Comparison of ENCODE assay signal across 15 cellular contexts in genomic region chr1:9719978-9720722, GRCh38.
DNase-seq lines count a peak whose midpoint lies in the region; ATAC-seq and TF ChIP-seq lines count a peak whose summit lies in the region.
"Had no signal": no experiment of that assay in that cellular context is flagged by ENCODE, and none has a peak within 500 bp of the region (broad histone marks: within the 10 kb centered on the region; RNA-seq: fewer than 3 reads in every experiment).

No MANE protein-coding gene starts in this region.

- peak overlapping the region; percentile 89 for H3K27ac ChIP-seq in CD4-positive, alpha-beta T cell (ENCODE audit: low read depth, low read length)
- no peak overlapping the region for H3K27ac ChIP-seq in suprapubic skin
- H3K27ac ChIP-seq: lower lobe of right lung, pancreas had no signal

- no peak overlapping the region for H3K4me3 ChIP-seq in suprapubic skin
- H3K4me3 ChIP-seq: lower lobe of right lung, pancreas, Peyer's patch had no signal

- ATAC-seq in CD4-positive, alpha-beta T cell (ENCODE audit: poor library complexity): no peak
- no peak for ATAC-seq in activated CD8-positive, alpha-beta T cell treated with anti-CD3 and anti-CD28 coated beads for 36 hours
- no peak for ATAC-seq in naive B cell (ENCODE audit: low read depth in 2 of 2)
- no peak for ATAC-seq in HG02623 (IDR thresholded peaks at IDR 0.05; ENCODE audit: unreplicated experiment)
- no peak for ATAC-seq in GM19023 (IDR thresholded peaks at IDR 0.05; ENCODE audit: unreplicated experiment)
- ATAC-seq: lower lobe of right lung, pancreas had no signal

- H3K4me1 ChIP-seq in suprapubic skin: peaks cover 23% of the 10 kb centered on the region
- H3K4me1 ChIP-seq: pancreas had no signal

- TF ChIP-seq POLR2A in suprapubic skin (IDR thresholded peaks at IDR 0.05): no peak

- no peaks in the 10 kb centered on the region for H3K9me3 ChIP-seq in CD4-positive, alpha-beta T cell (ENCODE audit: control insufficient read depth, low read length)
- H3K9me3 ChIP-seq in suprapubic skin: no peaks in the 10 kb centered on the region
- H3K9me3 ChIP-seq: pancreas, Peyer's patch had no signal

- TF ChIP-seq CTCF in CD4-positive, alpha-beta T cell (IDR thresholded peaks at IDR 0.05): no peak
- peak; percentile 23 for TF ChIP-seq CTCF in GM12873 (IDR thresholded peaks at IDR 0.05; ENCODE audit: insufficient read depth, low read depth, low read length, missing control alignments)
- TF ChIP-seq CTCF in activated CD8-positive, alpha-beta T cell treated with anti-CD3 and anti-CD28 coated beads for 36 hours (IDR thresholded peaks at IDR 0.05): peak; percentile 29
- TF ChIP-seq CTCF in suprapubic skin (IDR thresholded peaks at IDR 0.05): no peak
- TF ChIP-seq CTCF in CD14-positive monocyte (IDR thresholded peaks at IDR 0.05): no peak

- H3K4me1 Mint-ChIP-seq in CD4-positive, alpha-beta T cell (ENCODE audit: low read depth): peaks cover 63% of the 10 kb centered on the region
- peaks cover 70% of the 10 kb centered on the region for H3K4me1 Mint-ChIP-seq in activated CD8-positive, alpha-beta T cell treated with anti-CD3 and anti-CD28 coated beads for 36 hours (ENCODE audit: low read depth)
- H3K4me1 Mint-ChIP-seq in naive B cell (peaks cover 14 to 46% (median 32%) of the 10 kb centered on the region in 3 donors), CD14-positive monocyte (peaks cover 24% of the 10 kb centered on the region)

- no peaks in the 10 kb centered on the region for H3K9me3 Mint-ChIP-seq in CD4-positive, alpha-beta T cell
- peaks cover 6% of the 10 kb centered on the region for H3K9me3 Mint-ChIP-seq in activated CD8-positive, alpha-beta T cell treated with anti-CD3 and anti-CD28 coated beads for 36 hours
- H3K9me3 Mint-ChIP-seq in naive B cell (no peaks in the 10 kb centered on the region), CD14-positive monocyte (peaks cover 0 to 3% (median 0%) of the 10 kb centered on the region in 7 donors)

- intact Hi-C loops in CD4-positive, alpha-beta T cell (cut with DNase I, micrococcal nuclease): loop anchor here in 1 of 2 experiments (5.0 kb wide), 1 partner anchor 68 kb away; the partner anchor contains the start of gene PIK3CD
- intact Hi-C loops in activated CD8-positive, alpha-beta T cell treated with anti-CD3 and anti-CD28 coated beads for 36 hours (cut with micrococcal nuclease): loop anchor here (5.0 kb wide), 2 partner anchors 63 to 93 kb away; no protein-coding TSS in a partner anchor
- intact Hi-C loops in CD14-positive monocyte (cut with micrococcal nuclease): loop anchor here (5.0 to 10.0 kb wide), 3 partner anchors 68 to 147 kb away; partner anchors contain the start of gene PIK3CD (in 2 of the 2)

- POLR2A ChIA-PET in CD4-positive, alpha-beta T cell (lab: Charles Lee): interaction anchor here (0.9 to 11.0 kb wide), 7 partner anchors 8 to 92 kb away, joined by 3 to 228 read pairs (median 10); partner anchors contain the start of gene PIK3CD
- POLR2A ChIA-PET in activated CD8-positive, alpha-beta T cell treated with anti-CD3 and anti-CD28 coated beads for 36 hours (lab: Charles Lee): interaction anchor here (0.6 to 11.0 kb wide), 9 partner anchors 10 to 186 kb away, joined by 3 to 142 read pairs (median 9); no protein-coding TSS in a partner anchor

- H3K27me3 ChIP-seq in CD4-positive, alpha-beta T cell (ENCODE audit: control insufficient read depth, insufficient read depth, low read length): no peaks in the 10 kb centered on the region
- H3K27me3 ChIP-seq in suprapubic skin: no peaks in the 10 kb centered on the region
- H3K27me3 ChIP-seq: pancreas, Peyer's patch had no signal

- TF ChIP-seq EP300 in suprapubic skin (IDR thresholded peaks at IDR 0.05): no peak

- no peak for DNase-seq in CD4-positive, alpha-beta T cell
- no peak for DNase-seq in activated CD8-positive, alpha-beta T cell treated with anti-CD3 and anti-CD28 coated beads for 36 hours
- DNase-seq in naive B cell (no peak), suprapubic skin (ENCODE audit: low spot score in 2 of 2) (no peak), CD14-positive monocyte (ENCODE audit: low spot score) (no peak)
- DNase-seq: cortex of kidney, lower lobe of right lung, NCI-H1417, NCI-H446 treated with DMSO at 0.1 percent for 48 hours, Peyer's patch, T1000 had no signal

- peak overlapping the region; percentile 96 for H3K27ac Mint-ChIP-seq in CD4-positive, alpha-beta T cell
- H3K27ac Mint-ChIP-seq in activated CD8-positive, alpha-beta T cell treated with anti-CD3 and anti-CD28 coated beads for 36 hours: peak overlapping the region; percentile 77
- peak overlapping the region in 4 of 6 donors; percentile 56 to 73 (median 64) for H3K27ac Mint-ChIP-seq in naive B cell
- peak overlapping the region in 3 of 7 donors; percentile 18 to 79 (median 76) for H3K27ac Mint-ChIP-seq in CD14-positive monocyte

- WGBS in suprapubic skin: 83% methylated on average over 27 of the region's 36 CpGs

- peaks cover 46% of the 10 kb centered on the region for H3K36me3 ChIP-seq in suprapubic skin
- H3K36me3 ChIP-seq: pancreas had no signal

- H3K27me3 Mint-ChIP-seq in CD4-positive, alpha-beta T cell: no peaks in the 10 kb centered on the region
- H3K27me3 Mint-ChIP-seq in activated CD8-positive, alpha-beta T cell treated with anti-CD3 and anti-CD28 coated beads for 36 hours: no peaks in the 10 kb centered on the region
- H3K27me3 Mint-ChIP-seq in naive B cell: no peaks in the 10 kb centered on the region
- H3K27me3 Mint-ChIP-seq in CD14-positive monocyte (ENCODE audit: low read depth in 3 of 3): peaks cover 0 to 1% (median 0%) of the 10 kb centered on the region in 3 donors

- H3K4me3 Mint-ChIP-seq in CD4-positive, alpha-beta T cell: peak overlapping the region; percentile 56
- peak overlapping the region; percentile 43 for H3K4me3 Mint-ChIP-seq in activated CD8-positive, alpha-beta T cell treated with anti-CD3 and anti-CD28 coated beads for 36 hours
- peak overlapping the region in 2 of 8 donors; percentile 33 to 40 for H3K4me3 Mint-ChIP-seq in naive B cell
- H3K4me3 Mint-ChIP-seq in CD14-positive monocyte: no peak overlapping the region

- CTCF ChIA-PET in CD4-positive, alpha-beta T cell (lab: Charles Lee): interaction anchor here (0.5 to 3.9 kb wide), 6 partner anchors 19 to 104 kb away, joined by 3 to 34 read pairs (median 4); no protein-coding TSS in a partner anchor
- CTCF ChIA-PET in activated CD8-positive, alpha-beta T cell treated with anti-CD3 and anti-CD28 coated beads for 36 hours (lab: Charles Lee): interaction anchor here (0.8 to 4.4 kb wide), 16 partner anchors 9 to 141 kb away, joined by 3 to 69 read pairs (median 5); no protein-coding TSS in a partner anchor

- H3K36me3 Mint-ChIP-seq in CD4-positive, alpha-beta T cell (ENCODE audit: low read depth): peaks cover 84% of the 10 kb centered on the region
- peaks cover 90% of the 10 kb centered on the region for H3K36me3 Mint-ChIP-seq in activated CD8-positive, alpha-beta T cell treated with anti-CD3 and anti-CD28 coated beads for 36 hours (ENCODE audit: low read depth)
- peaks cover 0 to 10% of the 10 kb centered on the region in 2 donors for H3K36me3 Mint-ChIP-seq in naive B cell
- H3K36me3 Mint-ChIP-seq in CD14-positive monocyte: peaks cover 68 to 96% of the 10 kb centered on the region in 2 donors

Comparison
In these comparisons a context has a peak if more than half of its experiments do, and no peak if none do; other contexts are left out.
1. H3K4me3 Mint-ChIP-seq: peak in CD4-positive, alpha-beta T cell (single experiment) and activated CD8-positive, alpha-beta T cell treated with anti-CD3 and anti-CD28 coated beads for 36 hours (single experiment); none in CD14-positive monocyte (0 of 2).
2. CTCF ChIP-seq: peak in GM12873 (single experiment) and activated CD8-positive, alpha-beta T cell treated with anti-CD3 and anti-CD28 coated beads for 36 hours (single experiment); none in CD4-positive, alpha-beta T cell (single experiment), suprapubic skin (0 of 2) and CD14-positive monocyte (single experiment).